Comparison of ENCODE assay signal across 22 cellular contexts in genomic region chr20:51797357-51798025, GRCh38. TPM values are rescaled to one million over a fixed set of nuclear protein-coding genes. Genes with fewer than 3 reads are reported as not detected.
DNase-seq lines count a peak whose midpoint lies in the region; ATAC-seq and TF ChIP-seq lines count a peak whose summit lies in the region.
"Had no signal": no experiment of that assay in that cellular context is flagged by ENCODE, and none has a peak within 500 bp of the region (broad histone marks: within the 10 kb centered on the region; RNA-seq: fewer than 3 reads in every experiment).

No MANE protein-coding gene starts in this region.

- H3K4me3 ChIP-seq in HUES64 (ENCODE audit: low read length) (peak overlapping the region; percentile 76), astrocyte of the spinal cord (ENCODE audit: low read depth, low read length) (no peak overlapping the region), mucosa of descending colon (no peak overlapping the region)
- H3K4me3 ChIP-seq: BLaER1 treated with 17β-estradiol and CSF1 and Interleukin-3, amounts not matched to agents 10 nM and 100 nM; SJSA1 had no signal

- 6% methylated on average over 2 of the region's 3 CpGs for WGBS in HUES64

- TF ChIP-seq CTCF in astrocyte of the spinal cord (IDR thresholded peaks at IDR 0.05; ENCODE audit: low read depth, low read length) (no peak), mucosa of descending colon (IDR thresholded peaks at IDR 0.05) (no peak)

- H3K9me3 Mint-ChIP-seq in activated T-helper 1 cell treated with anti-CD3 and anti-CD28 coated beads, Interleukin-12 subunit alpha, Interleukin-12 subunit beta, Interleukin-2, Interleukin-4 antibody, amounts not matched to agents 30 ng/mL and 10 ng/mL and 1 ng/mL, durations not matched to agents 14 hours and 24 hours and 36 hours = no peaks in the 10 kb centered on the region
- H3K9me3 Mint-ChIP-seq: activated B cell treated with CpG ODN at 0.5 μM for 24 hours; activated naive CD8-positive, alpha-beta T cell treated with anti-CD3 and anti-CD28 coated beads, Interleukin-2, amount 50 U/mL, for 24 hours; HFFc6; stimulated activated memory B cell treated with anti-CD40 and anti-IgM and Interleukin-4, amounts not matched to agents 10 μg/mL and 1 μg/mL and 100 μg/mL, for 72 hours had no signal

- in situ Hi-C loops in astrocyte of the spinal cord (cut with HindIII; ENCODE audit: low sequenced_read_pairs) = no loop called here

- no peak overlapping the region for H3K27ac Mint-ChIP-seq in activated T-helper 1 cell treated with anti-CD3 and anti-CD28 coated beads, Interleukin-12 subunit alpha, Interleukin-12 subunit beta, Interleukin-2, Interleukin-4 antibody, amounts not matched to agents 30 ng/mL and 10 ng/mL and 1 ng/mL, durations not matched to agents 14 hours and 24 hours and 36 hours
- H3K27ac Mint-ChIP-seq: activated B cell treated with CpG ODN at 0.5 μM for 24 hours; activated naive CD8-positive, alpha-beta T cell treated with anti-CD3 and anti-CD28 coated beads, Interleukin-2, amount 50 U/mL, for 24 hours; HFFc6; stimulated activated memory B cell treated with anti-CD40 and anti-IgM and Interleukin-4, amounts not matched to agents 10 μg/mL and 1 μg/mL and 100 μg/mL, for 72 hours had no signal

- H3K36me3 Mint-ChIP-seq in activated T-helper 1 cell treated with anti-CD3 and anti-CD28 coated beads, Interleukin-12 subunit alpha, Interleukin-12 subunit beta, Interleukin-2, Interleukin-4 antibody, amounts not matched to agents 30 ng/mL and 10 ng/mL and 1 ng/mL, durations not matched to agents 14 hours and 24 hours and 36 hours (ENCODE audit: low read depth) = peaks cover 2% of the 10 kb centered on the region
- H3K36me3 Mint-ChIP-seq: stimulated activated memory B cell treated with anti-CD40 and anti-IgM and Interleukin-4, amounts not matched to agents 10 μg/mL and 1 μg/mL and 100 μg/mL, for 72 hours had no signal

- no peaks in the 10 kb centered on the region for H3K27me3 ChIP-seq in HUES64 (ENCODE audit: insufficient read depth, low read length)
- H3K27me3 ChIP-seq: SJSA1 had no signal

- DNase-seq in DMS153 (lab: John Stamatoyannopoulos, UW) = peak; percentile 73
- DNase-seq in astrocyte of the spinal cord (ENCODE audit: low read depth, low spot score) = peak; percentile 15
- peak; percentile 46 for DNase-seq in medulla oblongata (ENCODE audit: extremely low spot score)
- DNase-seq in activated T-helper 1 cell treated with anti-CD3 and anti-CD28 coated beads, Interleukin-12 subunit alpha, Interleukin-12 subunit beta, Interleukin-2, Interleukin-4 antibody, amounts not matched to agents 30 ng/mL and 10 ng/mL and 1 ng/mL, durations not matched to agents 14 hours and 24 hours and 36 hours (ENCODE audit: low spot score) = no peak
- no peak for DNase-seq in SW 1271 (lab: John Stamatoyannopoulos, UW)
- no peak for DNase-seq in mucosa of descending colon
- DNase-seq in stimulated activated CD4-positive, alpha-beta T cell treated with anti-CD3 and anti-CD28 coated beads, Interleukin-12 subunit alpha, Interleukin-12 subunit beta, amount 100 ng/mL, for 4 hours = no peak
- DNase-seq: activated B cell treated with CpG ODN at 0.5 μM for 24 hours; activated naive CD8-positive, alpha-beta T cell treated with anti-CD3 and anti-CD28 coated beads, Interleukin-2, amount 50 U/mL, for 24 hours; activated T-cell treated with anti-CD3 and anti-CD28 coated beads for 4 hours; cortex of kidney; GF-D8; HFFc6; NCI-H1105; NCI-H748 treated with DMSO at 0.1 percent for 48 hours; retina; stimulated activated CD4-positive, alpha-beta T cell treated with anti-CD3 and anti-CD28 coated beads, Interleukin-4, amount 100 ng/mL, for 24 hours had no signal

- peak overlapping the region; percentile 99 for H3K9ac ChIP-seq in HUES64 (ENCODE audit: low read depth, low read length)
- H3K9ac ChIP-seq: BLaER1 treated with 17β-estradiol and CSF1 and Interleukin-3, amounts not matched to agents 10 nM and 100 nM had no signal

- H3K4me1 ChIP-seq in HUES64 (ENCODE audit: insufficient read depth, low read length) (peaks cover 44% of the 10 kb centered on the region), mucosa of descending colon (ENCODE audit: low read depth) (peaks cover 10% of the 10 kb centered on the region)

- H3K36me3 ChIP-seq in HUES64 (ENCODE audit: insufficient read depth, low read length) (peaks cover 40% of the 10 kb centered on the region), mucosa of descending colon (ENCODE audit: low read depth) (no peaks in the 10 kb centered on the region)
- H3K36me3 ChIP-seq: BLaER1 treated with 17β-estradiol and CSF1 and Interleukin-3, amounts not matched to agents 10 nM and 100 nM; SJSA1 had no signal

- H3K27me3 Mint-ChIP-seq in activated T-helper 1 cell treated with anti-CD3 and anti-CD28 coated beads, Interleukin-12 subunit alpha, Interleukin-12 subunit beta, Interleukin-2, Interleukin-4 antibody, amounts not matched to agents 30 ng/mL and 10 ng/mL and 1 ng/mL, durations not matched to agents 14 hours and 24 hours and 36 hours (ENCODE audit: insufficient read depth) = peaks cover 56% of the 10 kb centered on the region

- peaks cover 3% of the 10 kb centered on the region for H3K4me1 Mint-ChIP-seq in activated T-helper 1 cell treated with anti-CD3 and anti-CD28 coated beads, Interleukin-12 subunit alpha, Interleukin-12 subunit beta, Interleukin-2, Interleukin-4 antibody, amounts not matched to agents 30 ng/mL and 10 ng/mL and 1 ng/mL, durations not matched to agents 14 hours and 24 hours and 36 hours (ENCODE audit: low read depth)

- no peak overlapping the region for H3K4me3 Mint-ChIP-seq in activated T-helper 1 cell treated with anti-CD3 and anti-CD28 coated beads, Interleukin-12 subunit alpha, Interleukin-12 subunit beta, Interleukin-2, Interleukin-4 antibody, amounts not matched to agents 30 ng/mL and 10 ng/mL and 1 ng/mL, durations not matched to agents 14 hours and 24 hours and 36 hours
- H3K4me3 Mint-ChIP-seq: activated B cell treated with CpG ODN at 0.5 μM for 24 hours; activated naive CD8-positive, alpha-beta T cell treated with anti-CD3 and anti-CD28 coated beads, Interleukin-2, amount 50 U/mL, for 24 hours; HFFc6; stimulated activated memory B cell treated with anti-CD40 and anti-IgM and Interleukin-4, amounts not matched to agents 10 μg/mL and 1 μg/mL and 100 μg/mL, for 72 hours had no signal

- H3K9me3 ChIP-seq in HUES64 (ENCODE audit: insufficient read depth, low read depth, low read length) (no peaks in the 10 kb centered on the region), mucosa of descending colon (no peaks in the 10 kb centered on the region)
- H3K9me3 ChIP-seq: BLaER1 treated with 17β-estradiol and CSF1 and Interleukin-3, amounts not matched to agents 10 nM and 100 nM; SJSA1 had no signal

- H3K27ac ChIP-seq in HUES64 (ENCODE audit: low read depth, low read length) = peak overlapping the region; percentile 99
- H3K27ac ChIP-seq: BLaER1 treated with 17β-estradiol and CSF1 and Interleukin-3, amounts not matched to agents 10 nM and 100 nM; SJSA1 had no signal

- no peak for ATAC-seq in mucosa of descending colon
- ATAC-seq: activated naive CD8-positive, alpha-beta T cell treated with anti-CD3 and anti-CD28 coated beads, Interleukin-2, amount 50 U/mL, for 24 hours; stimulated activated memory B cell treated with anti-CD40 and anti-IgM and Interleukin-4, amounts not matched to agents 10 μg/mL and 1 μg/mL and 100 μg/mL, for 72 hours had no signal

- intact Hi-C loops in activated T-helper 1 cell treated with anti-CD3 and anti-CD28 coated beads, Interleukin-12 subunit alpha, Interleukin-12 subunit beta, Interleukin-2, Interleukin-4 antibody, amounts not matched to agents 30 ng/mL and 10 ng/mL and 1 ng/mL, durations not matched to agents 14 hours and 24 hours and 36 hours (cut with micrococcal nuclease) = no loop called here
- intact Hi-C loops in mucosa of descending colon (cut with DNase I, micrococcal nuclease) = no loop called here

RNA-seq across cellular contexts. Expression of gene SALL4, which starts 4.8 kb away (rescaled TPM):
- polyA plus RNA-seq in HUES64 (2013, experiment 1 of 2) = 79.4 TPM
- 78.7 TPM for polyA plus RNA-seq in HUES64 (2013, experiment 2 of 2)
- total RNA-seq in activated T-helper 1 cell treated with anti-CD3 and anti-CD28 coated beads, Interleukin-12 subunit alpha, Interleukin-12 subunit beta, Interleukin-2, Interleukin-4 antibody, amounts not matched to agents 30 ng/mL and 10 ng/mL and 1 ng/mL, durations not matched to agents 14 hours and 24 hours and 36 hours = 0.54 and 1.0 TPM in 2 replicates
- total RNA-seq in mucosa of descending colon = under 1 TPM in 2 of 3 donors, not detected in 1; 0.05 to 0.41 TPM
- total RNA-seq: activated B cell treated with CpG ODN at 0.5 μM for 24 hours, myocyte had no signal

RNA-seq across cellular contexts. Expression of gene ATP9A, which starts 29.3 kb away (rescaled TPM):
- 3.9 TPM for polyA plus RNA-seq in HUES64 (2013, experiment 1 of 2)
- polyA plus RNA-seq in HUES64 (2013, experiment 2 of 2) = 5.2 TPM
- 19.6 and 20.6 TPM in 2 replicates for total RNA-seq in activated T-helper 1 cell treated with anti-CD3 and anti-CD28 coated beads, Interleukin-12 subunit alpha, Interleukin-12 subunit beta, Interleukin-2, Interleukin-4 antibody, amounts not matched to agents 30 ng/mL and 10 ng/mL and 1 ng/mL, durations not matched to agents 14 hours and 24 hours and 36 hours
- total RNA-seq in mucosa of descending colon = 100 to 1,000 TPM in 1 of 3 donors, 10 to 100 TPM in 2; 54.0 to 102 (median 59.4) TPM

Comparison
In these comparisons a context has a peak if more than half of its experiments do, and no peak if none do; other contexts are left out.
1. DNase-seq: peak in DMS153 (single experiment), astrocyte of the spinal cord (single experiment) and medulla oblongata (single experiment); none in activated T-helper 1 cell treated with anti-CD3 and anti-CD28 coated beads, Interleukin-12 subunit alpha, Interleukin-12 subunit beta, Interleukin-2, Interleukin-4 antibody, amounts not matched to agents 30 ng/mL and 10 ng/mL and 1 ng/mL, durations not matched to agents 14 hours and 24 hours and 36 hours (single experiment), SW 1271 (0 of 2), mucosa of descending colon (0 of 3) and stimulated activated CD4-positive, alpha-beta T cell treated with anti-CD3 and anti-CD28 coated beads, Interleukin-12 subunit alpha, Interleukin-12 subunit beta, amount 100 ng/mL, for 4 hours (single experiment).